ENCODE assay signal across 16 cellular contexts in genomic region chr14:52701223-52701622, GRCh38. TPM values are rescaled to one million over a fixed set of nuclear protein-coding genes. Genes with fewer than 3 reads are reported as not detected.
DNase-seq lines count a peak whose midpoint lies in the region; ATAC-seq, FAIRE-seq and TF ChIP-seq lines count a peak whose summit lies in the region.
"Had no signal": no experiment of that assay in that cellular context is flagged by ENCODE, and none has a peak within 500 bp of the region (broad histone marks: within the 10 kb centered on the region; RNA-seq: fewer than 3 reads in every experiment).

No MANE protein-coding gene starts in this region.

- FAIRE-seq in endothelial cell of umbilical vein (lab: Jason Lieb, UNC): peak; percentile 8
- FAIRE-seq: GM18507 had no signal

- H4K20me1 ChIP-seq in endothelial cell of umbilical vein (replicated peaks; ENCODE audit: control insufficient read depth, extremely low read depth, insufficient read depth, low read length): no peaks in the 10 kb centered on the region
- H4K20me1 ChIP-seq in neural progenitor cell (ENCODE audit: low read depth): no peaks in the 10 kb centered on the region

- no peak overlapping the region for H3K4me3 ChIP-seq in Caco-2 (ENCODE audit: low read depth, low read length)
- H3K4me3 ChIP-seq in endothelial cell of umbilical vein (replicated peaks in 1 of 3; ENCODE audit: insufficient read depth in 1 of 3, low read depth in 1 of 3, low read length in 3 of 3): no peak overlapping the region
- H3K4me3 ChIP-seq in neural progenitor cell: no peak overlapping the region
- H3K4me3 ChIP-seq: skin epidermis had no signal

- CTCF ChIA-PET in Caco-2 (lab: Charles Lee): interaction anchor here (0.6 kb wide), 1 partner anchor 149 kb away, joined by 3 read pairs; the partner anchor contains the start of gene TXNDC16
- CTCF ChIA-PET in endothelial cell of umbilical vein (lab: Charles Lee): no interaction called here

- H3K9me3 Mint-ChIP-seq in Caco-2 (ENCODE audit: unreplicated experiment): no peaks in the 10 kb centered on the region
- no peaks in the 10 kb centered on the region for H3K9me3 Mint-ChIP-seq in neural progenitor cell
- H3K9me3 Mint-ChIP-seq: natural killer cell treated with Interleukin-12 subunit alpha and Interleukin-12 subunit beta and Interleukin-15 and Interleukin-18, amount 100 ng/mL, for 72 hours had no signal

- H2AFZ ChIP-seq in endothelial cell of umbilical vein (ENCODE audit: low read depth, low read length): peak overlapping the region; percentile 90
- H2AFZ ChIP-seq in neural progenitor cell (replicated peaks): peak overlapping the region; percentile 85

- no peaks in the 10 kb centered on the region for H3K79me2 ChIP-seq in endothelial cell of umbilical vein (ENCODE audit: control insufficient read depth, insufficient read depth, low read length)
- no peaks in the 10 kb centered on the region for H3K79me2 ChIP-seq in neural progenitor cell (ENCODE audit: low read depth)

- H3K9ac ChIP-seq in endothelial cell of umbilical vein (replicated peaks; ENCODE audit: extremely low read depth, insufficient read depth, low read length) (no peak overlapping the region), neural progenitor cell (no peak overlapping the region)

- no peaks in the 10 kb centered on the region for H3K27me3 ChIP-seq in Caco-2 (replicated peaks; ENCODE audit: control insufficient read depth, insufficient read depth, low read length)
- H3K27me3 ChIP-seq in endothelial cell of umbilical vein (ENCODE audit: control insufficient read depth in 2 of 2, insufficient read depth in 2 of 2, low read length in 2 of 2): no peaks in the 10 kb centered on the region
- H3K27me3 ChIP-seq in neural progenitor cell: no peaks in the 10 kb centered on the region

- H3K36me3 ChIP-seq in Caco-2 (ENCODE audit: control insufficient read depth, insufficient read depth, low read length) (no peaks in the 10 kb centered on the region), endothelial cell of umbilical vein (ENCODE audit: control insufficient read depth in 2 of 2, extremely low read depth in 1 of 2, insufficient read depth in 2 of 2, low read length in 2 of 2) (no peaks in the 10 kb centered on the region), neural progenitor cell (no peaks in the 10 kb centered on the region)

- H3K36me3 Mint-ChIP-seq in Caco-2 (ENCODE audit: insufficient read depth, unreplicated experiment) (peaks cover 7% of the 10 kb centered on the region), neural progenitor cell (no peaks in the 10 kb centered on the region)
- H3K36me3 Mint-ChIP-seq: natural killer cell treated with Interleukin-12 subunit alpha and Interleukin-12 subunit beta and Interleukin-15 and Interleukin-18, amount 100 ng/mL, for 72 hours had no signal

- H3K27me3 Mint-ChIP-seq in Caco-2 (ENCODE audit: insufficient read depth, unreplicated experiment) (no peaks in the 10 kb centered on the region), neural progenitor cell (ENCODE audit: insufficient read depth, low read depth) (no peaks in the 10 kb centered on the region)
- H3K27me3 Mint-ChIP-seq: B cell had no signal

- POLR2A ChIA-PET in Caco-2 (lab: Charles Lee): interaction anchor here (1.0 kb wide), 1 partner anchor 15 kb away, joined by 3 read pairs; no protein-coding TSS in a partner anchor
- POLR2A ChIA-PET in endothelial cell of umbilical vein (lab: Charles Lee): interaction anchor here (0.7 kb wide), 1 partner anchor 133 kb away, joined by 3 read pairs; no protein-coding TSS in a partner anchor

- DNase-seq in Caco-2: no peak
- DNase-seq in OCI-M1 (lab: John Stamatoyannopoulos, UW): peak; percentile 9
- DNase-seq in endothelial cell of umbilical vein (ENCODE audit: low read depth, low spot score): no peak
- no peak for DNase-seq in neural progenitor cell (ENCODE audit: low spot score)
- no peak for DNase-seq in A172 (ENCODE audit: low spot score)
- DNase-seq in NCI-H146 treated with DMSO at 0.1 percent for 48 hours (lab: John Stamatoyannopoulos, UW; ENCODE audit: unreplicated experiment): no peak
- no peak for DNase-seq in HCEC 1CT
- DNase-seq: activated CD4-positive, alpha-beta T cell treated with anti-CD3 and anti-CD28 coated beads for 1 hour; erythroblast; NCI-H187 treated with DMSO at 0.1 percent for 48 hours; NCI-H774 had no signal

- H3K27ac Mint-ChIP-seq in Caco-2 (ENCODE audit: unreplicated experiment) (peak overlapping the region; percentile 46), neural progenitor cell (no peak overlapping the region)
- H3K27ac Mint-ChIP-seq: B cell; natural killer cell treated with Interleukin-12 subunit alpha and Interleukin-12 subunit beta and Interleukin-15 and Interleukin-18, amount 100 ng/mL, for 72 hours had no signal

- no peaks in the 10 kb centered on the region for H3K9me1 ChIP-seq in endothelial cell of umbilical vein (replicated peaks; ENCODE audit: control insufficient read depth, extremely low read depth, insufficient read depth, low read length)

- H3K4me2 ChIP-seq in endothelial cell of umbilical vein (ENCODE audit: insufficient read depth, low read length) (peak overlapping the region; percentile 66), neural progenitor cell (no peak overlapping the region)

- H3K4me1 Mint-ChIP-seq in Caco-2 (ENCODE audit: low read depth, unreplicated experiment) (peaks cover 18% of the 10 kb centered on the region), neural progenitor cell (no peaks in the 10 kb centered on the region)

- H3K27ac ChIP-seq in endothelial cell of umbilical vein (ENCODE audit: insufficient read depth, low read depth, low read length): peak overlapping the region; percentile 72
- no peak overlapping the region for H3K27ac ChIP-seq in neural progenitor cell

- TF ChIP-seq CTCF in Caco-2 (IDR thresholded peaks at IDR 0.05; ENCODE audit: insufficient read depth in 1 of 2, low read depth in 1 of 2, low read length in 1 of 2, severe bottlenecking in 1 of 2, unreplicated experiment in 1 of 2) (no peak), endothelial cell of umbilical vein (IDR thresholded peaks at IDR 0.05; ENCODE audit: extremely low read depth in 1 of 2, insufficient read depth in 1 of 2, low read depth in 1 of 2, low read length in 2 of 2) (no peak), neural progenitor cell (IDR thresholded peaks at IDR 0.05) (no peak)

- H3F3A ChIP-seq in neural progenitor cell (ENCODE audit: low read depth): peaks cover 11% of the 10 kb centered on the region

- H3K4me3 Mint-ChIP-seq in Caco-2 (ENCODE audit: unreplicated experiment): peak overlapping the region; percentile 22
- no peak overlapping the region for H3K4me3 Mint-ChIP-seq in neural progenitor cell
- H3K4me3 Mint-ChIP-seq: B cell; natural killer cell treated with Interleukin-12 subunit alpha and Interleukin-12 subunit beta and Interleukin-15 and Interleukin-18, amount 100 ng/mL, for 72 hours had no signal

- intact Hi-C loops in Caco-2 (cut with micrococcal nuclease; ENCODE audit: unreplicated experiment): no loop called here
- intact Hi-C loops in endothelial cell of umbilical vein (cut with micrococcal nuclease): loop anchor here (10.0 kb wide), 1 partner anchor 254 kb away; the partner anchor contains the start of gene FERMT2

- H3K9me3 ChIP-seq in Caco-2: no peaks in the 10 kb centered on the region
- no peaks in the 10 kb centered on the region for H3K9me3 ChIP-seq in endothelial cell of umbilical vein (replicated peaks; ENCODE audit: control insufficient read depth, insufficient read depth, low read length)
- H3K9me3 ChIP-seq in neural progenitor cell (ENCODE audit: low read depth): no peaks in the 10 kb centered on the region

- H3K4me1 ChIP-seq in Caco-2 (peaks cover 23% of the 10 kb centered on the region), endothelial cell of umbilical vein (ENCODE audit: control insufficient read depth, extremely low read depth, insufficient read depth, low read length) (peaks cover 16% of the 10 kb centered on the region), neural progenitor cell (no peaks in the 10 kb centered on the region)

- TSS peak; percentile 49 for BruUV-seq in Caco-2 (replicated peaks; lab: Mats Ljungman, UMichigan)
- BruUV-seq in endothelial cell of umbilical vein (replicated peaks; lab: Mats Ljungman, UMichigan): no TSS peak

- no peak for ATAC-seq in HG03280 (IDR thresholded peaks at IDR 0.05; ENCODE audit: unreplicated experiment)
- ATAC-seq: natural killer cell treated with Interleukin-12 subunit alpha and Interleukin-12 subunit beta and Interleukin-15 and Interleukin-18, amount 100 ng/mL, for 72 hours had no signal

- dilution Hi-C loops in endothelial cell of umbilical vein (cut with MboI; ENCODE audit: extremely low pct_ligation_motif_present, low sequenced_read_pairs): no loop called here

- no peak for TF ChIP-seq POLR2A in endothelial cell of umbilical vein (IDR thresholded peaks at IDR 0.05; ENCODE audit: low read depth, low read length)

RNA-seq across cellular contexts. Expression of gene PSMC6, which starts 5.8 kb away (rescaled TPM):
- total RNA-seq in Caco-2 (2022) (129 and 130 TPM in 2 replicates), endothelial cell of umbilical vein (92.1 and 103 TPM in 2 replicates), neural progenitor cell (ENCODE audit: low replicate concordance) (132 and 265 TPM in 2 replicates)
- 25.9 and 44.0 TPM in 2 replicates for polyA plus RNA-seq in endothelial cell of umbilical vein
- polyA plus RNA-seq in endothelial cell of umbilical vein (2011; cell fraction: cytosol; rRNA removed): 50.7 and 56.9 TPM in 2 replicates
- polyA plus RNA-seq in endothelial cell of umbilical vein (2011; cell fraction: nucleus; rRNA removed): 103 and 160 TPM in 2 replicates
- polyA plus RNA-seq in endothelial cell of umbilical vein (2012): 64.9 and 104 TPM in 2 replicates
- polyA minus RNA-seq in endothelial cell of umbilical vein: 58.7 and 75.2 TPM in 2 replicates
- polyA minus RNA-seq in endothelial cell of umbilical vein (2011; cell fraction: cytosol; rRNA and poly(A)+ RNA removed): 47.8 TPM
- 97.6 and 149 TPM in 2 replicates for polyA minus RNA-seq in endothelial cell of umbilical vein (2011; cell fraction: nucleus; rRNA and poly(A)+ RNA removed)
- total RNA-seq in A172 (2014; rRNA removed; shearing (Covaris generic)): 150 and 171 TPM in 2 replicates

RNA-seq across cellular contexts. Expression of gene ERO1A, which starts 5.9 kb away (rescaled TPM):
- 73.6 and 83.4 TPM in 2 replicates for total RNA-seq in Caco-2 (2022)
- 71.4 and 76.8 TPM in 2 replicates for total RNA-seq in endothelial cell of umbilical vein
- polyA plus RNA-seq in endothelial cell of umbilical vein: 17.0 and 20.7 TPM in 2 replicates
- 23.5 and 24.0 TPM in 2 replicates for polyA plus RNA-seq in endothelial cell of umbilical vein (2011; cell fraction: cytosol; rRNA removed)
- 19.1 and 23.8 TPM in 2 replicates for polyA plus RNA-seq in endothelial cell of umbilical vein (2011; cell fraction: nucleus; rRNA removed)
- polyA plus RNA-seq in endothelial cell of umbilical vein (2012): 25.9 and 36.8 TPM in 2 replicates
- 16.6 and 25.3 TPM in 2 replicates for polyA minus RNA-seq in endothelial cell of umbilical vein
- 24.3 TPM for polyA minus RNA-seq in endothelial cell of umbilical vein (2011; cell fraction: cytosol; rRNA and poly(A)+ RNA removed)
- polyA minus RNA-seq in endothelial cell of umbilical vein (2011; cell fraction: nucleus; rRNA and poly(A)+ RNA removed): 19.1 and 28.9 TPM in 2 replicates
- 41.1 and 54.1 TPM in 2 replicates for total RNA-seq in neural progenitor cell (ENCODE audit: low replicate concordance)
- total RNA-seq in A172 (2014; rRNA removed; shearing (Covaris generic)): 38.9 and 49.2 TPM in 2 replicates

RNA-seq across cellular contexts. Expression of gene STYX, which starts 28.7 kb away (rescaled TPM):
- 23.1 and 24.4 TPM in 2 replicates for total RNA-seq in Caco-2 (2022)
- 21.0 and 21.3 TPM in 2 replicates for total RNA-seq in endothelial cell of umbilical vein
- 5.3 and 6.2 TPM in 2 replicates for polyA plus RNA-seq in endothelial cell of umbilical vein
- 6.3 and 6.4 TPM in 2 replicates for polyA plus RNA-seq in endothelial cell of umbilical vein (2011; cell fraction: cytosol; rRNA removed)
- polyA plus RNA-seq in endothelial cell of umbilical vein (2011; cell fraction: nucleus; rRNA removed): 4.8 and 5.8 TPM in 2 replicates
- polyA plus RNA-seq in endothelial cell of umbilical vein (2012): 7.6 and 10.4 TPM in 2 replicates
- polyA minus RNA-seq in endothelial cell of umbilical vein: 8.6 and 9.2 TPM in 2 replicates
- 6.2 TPM for polyA minus RNA-seq in endothelial cell of umbilical vein (2011; cell fraction: cytosol; rRNA and poly(A)+ RNA removed)
- 5.6 and 7.6 TPM in 2 replicates for polyA minus RNA-seq in endothelial cell of umbilical vein (2011; cell fraction: nucleus; rRNA and poly(A)+ RNA removed)
- 33.6 and 55.7 TPM in 2 replicates for total RNA-seq in neural progenitor cell (ENCODE audit: low replicate concordance)
- 12.3 and 12.7 TPM in 2 replicates for total RNA-seq in A172 (2014; rRNA removed; shearing (Covaris generic))
